In the genomic region with DNA sequence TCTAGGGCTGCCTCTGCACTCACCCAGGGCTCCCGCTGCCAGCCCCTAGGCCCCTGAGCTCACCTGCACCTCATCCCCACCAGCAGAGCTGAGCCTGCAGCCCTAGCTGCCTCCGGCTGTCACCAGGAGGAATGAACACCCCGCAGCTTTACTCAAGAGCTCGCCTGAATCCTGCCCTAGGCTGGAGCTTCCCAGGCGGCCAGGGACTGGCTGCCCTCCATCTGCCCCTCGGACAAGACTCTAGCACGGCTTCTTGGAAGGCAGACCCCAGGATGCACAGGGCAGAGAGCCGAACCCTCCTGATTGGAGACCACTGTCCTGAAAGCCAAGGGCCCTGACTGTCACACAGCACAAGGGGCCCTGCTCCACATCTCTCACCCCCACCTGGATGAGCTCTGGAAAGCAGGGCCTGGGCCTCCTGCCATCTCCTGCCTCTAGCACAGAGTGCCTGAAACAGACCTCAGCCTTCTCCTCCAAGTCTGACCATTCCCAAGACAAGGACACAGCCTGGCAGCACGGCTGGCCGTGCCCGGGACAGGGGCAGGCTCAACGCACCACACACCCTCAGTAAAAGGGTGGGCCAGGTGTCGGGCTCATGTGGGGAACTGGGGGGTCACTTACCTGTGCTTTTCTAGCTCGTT, we compare ENCODE assay signal across 13 cellular contexts. TPM values are rescaled to one million over a fixed set of nuclear protein-coding genes. Genes with fewer than 3 reads are reported as not detected.
DNase-seq lines count a peak whose midpoint lies in the region; ATAC-seq, FAIRE-seq and TF ChIP-seq lines count a peak whose summit lies in the region.
"Had no signal": no experiment of that assay in that cellular context is flagged by ENCODE, and none has a peak within 500 bp of the region (broad histone marks: within the 10 kb centered on the region; RNA-seq: fewer than 3 reads in every experiment).

No MANE protein-coding gene starts in this region.

- POLR2A ChIA-PET in GM12878 (lab: Charles Lee) = interaction anchor here (0.5 to 1.4 kb wide), 5 partner anchors 16 to 182 kb away, joined by 3 to 9 read pairs (median 3); a partner anchor contains a TSS

- no TSS peak for BruUV-seq in GM12878 (replicated peaks; lab: Mats Ljungman, UMichigan)

- no peak for TF ChIP-seq RAD21 in GM12878 (IDR thresholded peaks at IDR 0.05; ENCODE audit: insufficient read depth, low read depth, low read length)
- TF ChIP-seq RAD21 in liver (IDR thresholded peaks at IDR 0.05) = no peak

- H3K36me3 ChIP-seq in GM12878 (ENCODE audit: control insufficient read depth in 2 of 2, insufficient read depth in 2 of 2, low read length in 1 of 2) (peaks cover 0 to 4% of the 10 kb centered on the region in 2 experiments; a peak in 2 of 4 replicates), liver (ENCODE audit: control insufficient read depth in 4 of 4, insufficient read depth in 3 of 4, low read depth in 1 of 4, low read length in 3 of 4) (peaks cover 0 to 18% (median 10%) of the 10 kb centered on the region in 4 donors)

- H3K27me3 ChIP-seq in GM12878 (replicated peaks in 1 of 2; ENCODE audit: control insufficient read depth in 2 of 2, insufficient read depth in 2 of 2, low read length in 1 of 2) (no peaks in the 10 kb centered on the region), liver (ENCODE audit: control insufficient read depth in 4 of 4, insufficient read depth in 4 of 4, low read length in 3 of 4) (no peaks in the 10 kb centered on the region)
- H3K27me3 ChIP-seq: cardiac muscle cell had no signal

- 0 out of 2 replicates have a peak overlapping the region, but pooled peaks have one; percentile 18 for H3K27ac ChIP-seq in GM12878 (ENCODE audit: control insufficient read depth, insufficient read depth)
- H3K27ac ChIP-seq in liver (ENCODE audit: low read depth in 1 of 2, low read length in 2 of 2) = peak overlapping the region; percentile 2 to 54
- H3K27ac ChIP-seq: cardiac muscle cell, VCaP had no signal

- no peak overlapping the region for H2AFZ ChIP-seq in GM12878 (ENCODE audit: control insufficient read depth, low read depth, low read length)

- SMC1A ChIA-PET in GM12878 (lab: Charles Lee; ENCODE audit: uncharacterized antibody, unreplicated experiment) = interaction anchor here (1.7 kb wide), 1 partner anchor 18 kb away, joined by 6 read pairs; no protein-coding TSS in a partner anchor

- intact Hi-C loops in GM12878 (cut with micrococcal nuclease; ENCODE audit: unreplicated experiment) = no loop called here

- DNase-seq in GM12892 (ENCODE audit: insufficient read length) (peak; percentile 1), GM12878 (ENCODE audit: low read depth, low spot score) (no peak), NCI-H2107 (lab: John Stamatoyannopoulos, UW) (no peak), NOMO-1 (lab: John Stamatoyannopoulos, UW; ENCODE audit: unreplicated experiment in 2 of 2) (no peak)
- peak; percentile 21 for DNase-seq in stimulated activated CD8-positive, alpha-beta memory T cell treated with anti-CD3 and anti-CD28 coated beads, Interleukin-4, amount 100 ng/mL, for 48 hours
- DNase-seq: Kasumi-1, NCI-H82 had no signal

- TF ChIP-seq POLR2A in GM12892 (IDR thresholded peaks at IDR 0.05; ENCODE audit: low read depth, low read length) (no peak), GM12878 (IDR thresholded peaks at IDR 0.05; ENCODE audit: low read depth, low read length) (no peak)

- RAD21 ChIA-PET in GM12878 (lab: Charles Lee; ENCODE audit: unreplicated experiment) = interaction anchor here (1.0 to 1.5 kb wide), 3 partner anchors 17 to 155 kb away, joined by 3 to 5 read pairs (median 4); no protein-coding TSS in a partner anchor

- H4K20me1 ChIP-seq in GM12878 (ENCODE audit: control insufficient read depth, insufficient read depth) = no peaks in the 10 kb centered on the region; the same call in 1 of the 2 replicates

- H3K4me3 ChIP-seq in GM12878 (no peak overlapping the region), liver (ENCODE audit: low read depth in 1 of 3, low read length in 3 of 3) (no peak overlapping the region)
- H3K4me3 ChIP-seq: cardiac muscle cell had no signal

- no peaks in the 10 kb centered on the region for H3K4me1 ChIP-seq in GM12878 (ENCODE audit: control insufficient read depth, insufficient read depth, low read length)
- H3K4me1 ChIP-seq in liver (ENCODE audit: control insufficient read depth in 4 of 4, insufficient read depth in 4 of 4, low read length in 3 of 4) = peaks cover 8 to 44% (median 18%) of the 10 kb centered on the region in 4 donors

- H3K9ac ChIP-seq in GM12878 (ENCODE audit: control insufficient read depth, insufficient read depth, low read length) = no peak overlapping the region; the same call in 1 of the 2 replicates
- no peak overlapping the region for H3K9ac ChIP-seq in liver (ENCODE audit: low read depth in 1 of 2, low read length in 2 of 2)

- FAIRE-seq in GM12892 (lab: Jason Lieb, UNC) (no peak), GM12878 (lab: Jason Lieb, UNC) (no peak)
- FAIRE-seq: urothelium cell line had no signal

- H3K4me2 ChIP-seq in GM12878 (ENCODE audit: control insufficient read depth, insufficient read depth) = no peak overlapping the region

- H3K79me2 ChIP-seq in GM12878 (ENCODE audit: control insufficient read depth, insufficient read depth, low read length) = peaks cover 10% of the 10 kb centered on the region

- H3K9me3 ChIP-seq in GM12878 (replicated peaks; ENCODE audit: control insufficient read depth, insufficient read depth, low read length) = no peaks in the 10 kb centered on the region
- H3K9me3 ChIP-seq in liver (ENCODE audit: control insufficient read depth in 4 of 4, low read length in 3 of 4) = no peaks in the 10 kb centered on the region

- 77% methylated on average over 14 of the region's 14 CpGs for WGBS in GM12878 (ENCODE audit: insufficient coverage, insufficient replicate concordance, low lambda C conversion rate, missing lambda C conversion rate)
- 88% methylated on average over 14 of the region's 14 CpGs for WGBS in liver

- no peak for TF ChIP-seq EP300 in GM12878 (IDR thresholded peaks at IDR 0.05; ENCODE audit: borderline replicate concordance in 1 of 2, control insufficient read depth in 1 of 2, low read depth in 2 of 2, low read length in 2 of 2)

- ATAC-seq in GM12878 = no peak
- no peak for ATAC-seq in HG03159 (IDR thresholded peaks at IDR 0.05; ENCODE audit: unreplicated experiment)
- no peak for ATAC-seq in GM18520 (IDR thresholded peaks at IDR 0.05; ENCODE audit: unreplicated experiment)

- CTCF ChIA-PET in GM12878 (lab: Yijun Ruan, JAX) = interaction anchor here (1.1 kb wide), 1 partner anchor 17 kb away, joined by 4 read pairs; no protein-coding TSS in a partner anchor

- TF ChIP-seq CTCF in GM12878 (IDR thresholded peaks at IDR 0.05 in 2 of 3, conservative IDR thresholded peaks at IDR 0.05 in 1 of 3; ENCODE audit: control insufficient read depth in 2 of 3, extremely low read depth in 1 of 3, insufficient read depth in 1 of 3, low read depth in 3 of 3, low read length in 3 of 3) = no peak
- TF ChIP-seq CTCF in liver (IDR thresholded peaks at IDR 0.05; ENCODE audit: low read depth, low read length, missing input control) = no peak

- in situ Hi-C loops in GM12878 (cut with MboI) = no loop called here

RNA-seq across cellular contexts. Expression of a gene that starts 4.4 kb away (rescaled TPM):
- 5.0 TPM for polyA plus RNA-seq in GM12892 (2012; ENCODE audit: missing spikeins)
- total RNA-seq in GM12878 (2013; cell fraction: nucleolus; rRNA removed) = 22.6 and 25.9 TPM in 2 replicates
- 15.5 and 18.7 TPM in 2 replicates for total RNA-seq in GM12878 (2014; rRNA removed)
- total RNA-seq in GM12878 (2014; rRNA removed; fragmentation: Illumina TruSeq; extraction: Trizol) = 5.5 and 6.1 TPM in 2 replicates
- total RNA-seq in GM12878 (2021) = 25.6 and 26.4 TPM in 2 replicates
- polyA plus RNA-seq in GM12878 (2011; ENCODE audit: low read depth) = 8.0 TPM
- 6.4 and 9.9 TPM in 2 replicates for polyA plus RNA-seq in GM12878 (2011; rRNA removed)
- polyA plus RNA-seq in GM12878 (2011; cell fraction: cytosol; rRNA removed) = 7.5 and 14.9 TPM in 2 replicates
- 62.6 and 69.2 TPM in 2 replicates for polyA plus RNA-seq in GM12878 (2011; cell fraction: nucleus; rRNA removed)
- 14.5 and 24.2 TPM in 2 replicates for polyA plus RNA-seq in GM12878 (2012)
- 2.0 and 4.3 TPM in 2 replicates for polyA plus RNA-seq in GM12878 (2014; fragmentation: Illumina TruSeq; extraction: Trizol)
- under 1 TPM; 0.21 to 0.44 TPM for polyA plus RNA-seq in GM12878 (2014; fragmentation: Nextera tagmentation; extraction: Ambion mirVana)
- polyA plus RNA-seq in GM12878 (2014; rRNA removed) = 18.1 and 22.2 TPM in 2 replicates
- 1 to 10 TPM; 3.6 to 5.0 TPM for polyA plus RNA-seq in GM12878 (2016; fragmentation: Nextera tagmentation; extraction: Ambion mirVana)
- polyA minus RNA-seq in GM12878 (2011; rRNA and poly(A)+ RNA removed) = 5.7 and 13.2 TPM in 2 replicates
- polyA minus RNA-seq in GM12878 (2011; cell fraction: cytosol; rRNA and poly(A)+ RNA removed) = 2.9 and 3.3 TPM in 2 replicates
- polyA minus RNA-seq in GM12878 (2011; cell fraction: nucleus; rRNA and poly(A)+ RNA removed) = 17.3 and 27.3 TPM in 2 replicates
- 10 to 100 TPM; 17.0 to 19.6 TPM for total RNA-seq in liver
- 10 to 100 TPM in 1 of 2 donors, 1 to 10 TPM in 1; 6.5 to 14.8 TPM for polyA plus RNA-seq in liver

RNA-seq across cellular contexts. Expression of a gene that starts 15.6 kb away (rescaled TPM):
- 14.5 TPM for polyA plus RNA-seq in GM12892 (2012; ENCODE audit: missing spikeins)
- 25.7 and 27.0 TPM in 2 replicates for total RNA-seq in GM12878 (2013; cell fraction: nucleolus; rRNA removed)
- total RNA-seq in GM12878 (2014; rRNA removed) (9.5 and 10.9 TPM in 2 replicates), GM12878 (2014; rRNA removed; fragmentation: Illumina TruSeq; extraction: Trizol) (12.7 TPM in 2 replicates), GM12878 (2021) (13.2 and 13.5 TPM in 2 replicates), liver (10 to 100 TPM in 1 of 2 donors, 1 to 10 TPM in 1; 7.1 to 13.9 TPM)
- polyA plus RNA-seq in GM12878 (2011; ENCODE audit: low read depth) = 7.7 TPM
- polyA plus RNA-seq in GM12878 (2011; rRNA removed) (11.4 and 23.9 TPM in 2 replicates), GM12878 (2014; fragmentation: Illumina TruSeq; extraction: Trizol) (13.9 and 19.8 TPM in 2 replicates), GM12878 (2014; fragmentation: Nextera tagmentation; extraction: Ambion mirVana) (1 to 10 TPM; 4.2 to 7.3 TPM), GM12878 (2014; rRNA removed) (10.0 and 11.8 TPM in 2 replicates), GM12878 (2016; fragmentation: Nextera tagmentation; extraction: Ambion mirVana) (10 to 100 TPM; 20.2 to 23.9 TPM), liver (1 to 10 TPM; 2.3 to 3.4 TPM)
- 4.5 TPM in 2 replicates for polyA plus RNA-seq in GM12878 (2011; cell fraction: cytosol; rRNA removed)
- 11.0 and 11.2 TPM in 2 replicates for polyA plus RNA-seq in GM12878 (2011; cell fraction: nucleus; rRNA removed)
- polyA plus RNA-seq in GM12878 (2012) = 11.3 and 14.1 TPM in 2 replicates
- polyA minus RNA-seq in GM12878 (2011; rRNA and poly(A)+ RNA removed) = 3.5 and 3.6 TPM in 2 replicates
- polyA minus RNA-seq in GM12878 (2011; cell fraction: cytosol; rRNA and poly(A)+ RNA removed) = 2.9 and 4.3 TPM in 2 replicates
- polyA minus RNA-seq in GM12878 (2011; cell fraction: nucleus; rRNA and poly(A)+ RNA removed) = 5.6 and 9.9 TPM in 2 replicates

RNA-seq across cellular contexts. Expression of a gene that starts 15.6 kb away (rescaled TPM):
- polyA plus RNA-seq in GM12892 (2012; ENCODE audit: missing spikeins) = 1.5 TPM
- total RNA-seq in GM12878 (2013; cell fraction: nucleolus; rRNA removed) = 2.2 and 5.4 TPM in 2 replicates
- 0.98 and 1.2 TPM in 2 replicates for total RNA-seq in GM12878 (2014; rRNA removed)
- 0.63 and 0.74 TPM in 2 replicates for total RNA-seq in GM12878 (2014; rRNA removed; fragmentation: Illumina TruSeq; extraction: Trizol)
- total RNA-seq in GM12878 (2021) = 0.95 and 1.7 TPM in 2 replicates
- 0.22 TPM for polyA plus RNA-seq in GM12878 (2011; ENCODE audit: low read depth)
- polyA plus RNA-seq in GM12878 (2011; rRNA removed) = 0.30 and 0.41 TPM in 2 replicates
- polyA plus RNA-seq in GM12878 (2011; cell fraction: cytosol; rRNA removed) = 0.39 and 0.40 TPM in 2 replicates
- 0.73 and 0.97 TPM in 2 replicates for polyA plus RNA-seq in GM12878 (2011; cell fraction: nucleus; rRNA removed)
- polyA plus RNA-seq in GM12878 (2012) = 0.24 and 0.67 TPM in 2 replicates
- polyA plus RNA-seq in GM12878 (2014; fragmentation: Illumina TruSeq; extraction: Trizol) = 0.48 and 1.3 TPM in 2 replicates
- polyA plus RNA-seq in GM12878 (2014; fragmentation: Nextera tagmentation; extraction: Ambion mirVana) = under 1 TPM in 1 of 2 experiments, not detected in 1; 0.09 TPM
- polyA plus RNA-seq in GM12878 (2014; rRNA removed) = 0.94 and 0.96 TPM in 2 replicates
- polyA plus RNA-seq in GM12878 (2016; fragmentation: Nextera tagmentation; extraction: Ambion mirVana) = 1 to 10 TPM; 1.2 to 2.0 TPM
- 0.15 and 0.51 TPM in 2 replicates for polyA minus RNA-seq in GM12878 (2011; rRNA and poly(A)+ RNA removed)
- not detected in 2 replicates for polyA minus RNA-seq in GM12878 (2011; cell fraction: cytosol; rRNA and poly(A)+ RNA removed)
- polyA minus RNA-seq in GM12878 (2011; cell fraction: nucleus; rRNA and poly(A)+ RNA removed) = 0.36 and 1.1 TPM in 2 replicates
- total RNA-seq in liver = 1 to 10 TPM; 1.6 to 2.3 TPM
- polyA plus RNA-seq in liver = 1 to 10 TPM in 1 of 2 donors, under 1 TPM in 1; 0.44 to 1.3 TPM

Comparison
In these comparisons a context has a peak if more than half of its experiments do, and no peak if none do; other contexts are left out.
1. DNase-seq: peak in GM12892 (single experiment) and stimulated activated CD8-positive, alpha-beta memory T cell treated with anti-CD3 and anti-CD28 coated beads, Interleukin-4, amount 100 ng/mL, for 48 hours (single experiment); none in GM12878 (single experiment), NCI-H2107 (single experiment) and NOMO-1 (0 of 2).